19 cellular contexts compared by ENCODE assay signal in the genomic region with DNA sequence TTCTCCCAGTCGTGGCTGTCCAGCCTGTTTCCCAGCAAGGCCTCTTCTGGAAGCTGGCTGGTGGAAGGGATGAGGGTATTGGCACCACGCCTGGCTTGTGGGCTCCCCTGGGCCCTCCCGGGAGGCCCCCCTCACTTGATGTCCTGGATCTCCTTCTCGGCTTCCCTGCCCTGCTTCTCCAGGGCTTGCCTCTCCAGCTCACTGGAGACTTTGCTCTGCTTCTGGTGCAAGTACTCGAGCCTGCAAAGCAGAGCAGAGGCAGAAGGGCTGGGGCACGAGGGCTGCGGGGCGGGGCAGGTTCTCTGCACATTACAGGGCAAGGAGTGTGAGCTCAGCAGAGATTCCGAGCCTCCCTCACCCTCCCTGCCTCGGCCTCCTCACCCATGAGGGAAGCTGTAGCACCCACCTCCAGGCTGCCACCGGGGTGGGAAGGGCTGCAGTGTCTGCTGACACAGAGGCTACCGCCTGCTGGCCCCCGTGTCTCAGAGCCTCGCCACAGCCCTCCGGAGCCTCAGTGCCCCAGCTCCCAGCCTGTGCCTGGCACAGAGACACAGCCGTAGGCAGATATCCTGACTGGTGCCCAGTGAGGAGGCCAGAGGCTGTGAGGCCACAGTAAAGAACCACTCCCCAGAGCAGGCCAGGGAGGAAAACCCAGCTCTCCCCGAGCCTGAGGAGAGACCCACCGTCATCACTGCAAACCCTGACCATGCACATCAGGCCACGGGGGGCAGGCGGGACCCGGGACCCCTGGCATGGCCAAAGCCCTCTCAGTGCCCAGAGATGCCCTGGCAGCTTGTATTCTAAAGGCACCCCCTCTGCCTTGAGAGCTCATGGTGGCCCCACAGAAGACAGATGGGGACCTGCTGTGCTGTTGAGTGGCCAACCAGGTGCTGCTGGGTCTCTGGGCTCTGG.
DNase-seq lines count a peak whose midpoint lies in the region; ATAC-seq and TF ChIP-seq lines count a peak whose summit lies in the region.
"Had no signal": no experiment of that assay in that cellular context is flagged by ENCODE, and none has a peak within 500 bp of the region (broad histone marks: within the 10 kb centered on the region; RNA-seq: fewer than 3 reads in every experiment).

No MANE protein-coding gene starts in this region.

- CTCF ChIA-PET in RWPE1 (lab: Yijun Ruan, JAX) = interaction anchor here (0.6 kb wide), 1 partner anchor 96 kb away, joined by 4 read pairs; no protein-coding TSS in a partner anchor

- no peak overlapping the region for H3K4me3 ChIP-seq in fibroblast of mammary gland (ENCODE audit: control insufficient read depth, low read depth, low read length)
- no peak overlapping the region for H3K4me3 ChIP-seq in skeletal muscle cell (ENCODE audit: low read depth, low read length)
- H3K4me3 ChIP-seq: BLaER1, GM23338, MG63, SJSA1 had no signal

- POLR2A ChIA-PET in RWPE1 (lab: Yijun Ruan, JAX; ENCODE audit: low non-redundant PET) = interaction anchor here (1.1 kb wide), 1 partner anchor 17 kb away, joined by 3 read pairs; no protein-coding TSS in a partner anchor

- DNase-seq in RWPE1 (ENCODE audit: low spot score) = no peak
- DNase-seq in fibroblast of mammary gland (ENCODE audit: low read depth) = peak; percentile 34
- DNase-seq in skeletal muscle cell (ENCODE audit: low read depth) = peak; percentile 16
- no peak for DNase-seq in SKM-1 treated with dmso at 0.1 percent for 144 hours (lab: John Stamatoyannopoulos, UW; ENCODE audit: unreplicated experiment)
- DNase-seq: Calu3, GF-D8, HCEC 1CT, Kasumi-1, MG63, NCI-H1092, NCI-H146, NCI-H2029 treated with DMSO at 0.1 percent for 48 hours, NCI-H446 treated with DMSO at 0.1 percent for 48 hours, NCI-H69 had no signal

- H3K27ac ChIP-seq in RWPE1 = peak overlapping the region; percentile 15
- H3K27ac ChIP-seq: BLaER1, SJSA1 had no signal

- no peak for ATAC-seq in HG03378 (IDR thresholded peaks at IDR 0.05; ENCODE audit: unreplicated experiment)
- ATAC-seq: GM23338, Panc1 had no signal

- TF ChIP-seq CTCF in RWPE1 (conservative IDR thresholded peaks at IDR 0.05; ENCODE audit: low read depth) = no peak
- TF ChIP-seq CTCF in fibroblast of mammary gland (conservative IDR thresholded peaks at IDR 0.05; ENCODE audit: control insufficient read depth, insufficient read depth, low read depth, low read length) = no peak

Comparison
In these comparisons a context has a peak if more than half of its experiments do, and no peak if none do; other contexts are left out.
1. DNase-seq: peak in fibroblast of mammary gland (single experiment) and skeletal muscle cell (single experiment); none in RWPE1 (single experiment) and SKM-1 treated with dmso at 0.1 percent for 144 hours (single experiment).